1 cellular context compared by ENCODE assay signal in genomic region chr3:136250226-136250861, GRCh38.
A peak's percentile ranks its signal among the peaks of the same experiment; 100 is the strongest.
TF ChIP-seq lines count a peak whose summit lies in the region.

TSS of gene PCCB (plus strand) at chr3:136250340. CDS start at chr3:136250376, 36 bp downstream.

TF ChIP-seq in HepG2, 621 proteins besides CTCF, POLR2A, EP300 and RAD21 (continued from another document and continues in another):
- peak; percentile 66; the same call in 1 of the 2 replicates for TF ChIP-seq ZNF768 (CRISPR knock-in tag; IDR thresholded peaks at IDR 0.05)
- TF ChIP-seq GPN1 (CRISPR knock-in tag; IDR thresholded peaks at IDR 0.05; ENCODE audit: borderline replicate concordance), result no peak; the same call in 1 of the 2 replicates
- peak; percentile 90 for TF ChIP-seq NFYB (CRISPR knock-in tag; IDR thresholded peaks at IDR 0.05)
- peak; percentile 90 for TF ChIP-seq ZSCAN21 (CRISPR knock-in tag; IDR thresholded peaks at IDR 0.05; ENCODE audit: borderline replicate concordance)
- TF ChIP-seq ZNF577 (CRISPR knock-in tag; IDR thresholded peaks at IDR 0.05; ENCODE audit: borderline replicate concordance, low read depth), result no peak
- no peak; the same call in 1 of the 2 replicates for TF ChIP-seq ZBTB14 (CRISPR knock-in tag; IDR thresholded peaks at IDR 0.05)
- peak; percentile 85 for TF ChIP-seq ZNF878 (CRISPR knock-in tag; IDR thresholded peaks at IDR 0.05)
- no peak for TF ChIP-seq CBX2 (IDR thresholded peaks at IDR 0.05; ENCODE audit: low read depth, low read length)
- no peak for TF ChIP-seq CBX2 (CRISPR knock-in tag; IDR thresholded peaks at IDR 0.05; ENCODE audit: low read depth)
- TF ChIP-seq ZNF121 (CRISPR knock-in tag; IDR thresholded peaks at IDR 0.05), result no peak; the same call in 1 of the 2 replicates
- no peak for TF ChIP-seq ZNF670 (CRISPR knock-in tag; IDR thresholded peaks at IDR 0.05; ENCODE audit: borderline replicate concordance)
- peak; percentile 52; the same call in 1 of the 2 replicates for TF ChIP-seq ZFP41 (CRISPR knock-in tag; IDR thresholded peaks at IDR 0.05; ENCODE audit: borderline replicate concordance)
- peak; percentile 75 for TF ChIP-seq ZNF781 (CRISPR knock-in tag; IDR thresholded peaks at IDR 0.05; ENCODE audit: borderline replicate concordance, not compliant biosample characterization)
- peak; percentile 54; the same call in 1 of the 2 replicates for TF ChIP-seq PATZ1 (CRISPR knock-in tag; IDR thresholded peaks at IDR 0.05)
- no peak for TF ChIP-seq ZBTB43 (CRISPR knock-in tag; conservative IDR thresholded peaks at IDR 0.05)
- no peak for TF ChIP-seq ZNF282 (IDR thresholded peaks at IDR 0.05; ENCODE audit: partially characterized antibody)
- no peak for TF ChIP-seq HNF1A (IDR thresholded peaks at IDR 0.05; ENCODE audit: low read depth)
- peak; percentile 19; the same call in 1 of the 2 replicates for TF ChIP-seq HNF1A (CRISPR knock-in tag; IDR thresholded peaks at IDR 0.05; ENCODE audit: borderline replicate concordance)
- peak; percentile 69 for TF ChIP-seq THAP11 (CRISPR knock-in tag; IDR thresholded peaks at IDR 0.05)
- peak; percentile 65 for TF ChIP-seq ZMAT3 (CRISPR knock-in tag; conservative IDR thresholded peaks at IDR 0.05)
- TF ChIP-seq ZNF17 (CRISPR knock-in tag; IDR thresholded peaks at IDR 0.05), result no peak
- TF ChIP-seq PLSCR1 (CRISPR knock-in tag; IDR thresholded peaks at IDR 0.05; ENCODE audit: borderline replicate concordance), result no peak
- TF ChIP-seq KDM3A (CRISPR knock-in tag; IDR thresholded peaks at IDR 0.05; ENCODE audit: low read depth), result 0 out of 2 replicates have a peak, but pooled peaks have one; percentile 69
- TF ChIP-seq KDM2A (CRISPR knock-in tag; IDR thresholded peaks at IDR 0.05; ENCODE audit: borderline replicate concordance, low read depth), result peak; percentile 66; the same call in 1 of the 2 replicates
- TF ChIP-seq FOXP4 (CRISPR knock-in tag; IDR thresholded peaks at IDR 0.05), result peak; percentile 58; the same call in 1 of the 2 replicates
- TF ChIP-seq ZNF333 (CRISPR knock-in tag; IDR thresholded peaks at IDR 0.05; ENCODE audit: borderline replicate concordance), result peak; percentile 94; the same call in 1 of the 2 replicates
- no peak for TF ChIP-seq RARA (CRISPR knock-in tag; IDR thresholded peaks at IDR 0.05)
- TF ChIP-seq ZNF225 (CRISPR knock-in tag; IDR thresholded peaks at IDR 0.05), result peak; percentile 64; the same call in 1 of the 2 replicates
- TF ChIP-seq ZNF362 (CRISPR knock-in tag; IDR thresholded peaks at IDR 0.05; ENCODE audit: borderline replicate concordance), result peak; percentile 59; the same call in 1 of the 2 replicates
- TF ChIP-seq NCOR1 (IDR thresholded peaks at IDR 0.05; ENCODE audit: borderline replicate concordance, low read length), result 0 out of 2 replicates have a peak, but pooled peaks have one; percentile 31
- peak; percentile 68; the same call in 1 of the 2 replicates for TF ChIP-seq RBAK (CRISPR knock-in tag; IDR thresholded peaks at IDR 0.05)
- TF ChIP-seq KMT2B (CRISPR knock-in tag; IDR thresholded peaks at IDR 0.05), result peak; percentile 89
- no peak for TF ChIP-seq FOXP1 (IDR thresholded peaks at IDR 0.05)
- TF ChIP-seq FOXP1 (CRISPR knock-in tag; IDR thresholded peaks at IDR 0.05), result no peak
- TF ChIP-seq SMYD3 (CRISPR knock-in tag; IDR thresholded peaks at IDR 0.05), result peak; percentile 14
- TF ChIP-seq ATF5 (CRISPR knock-in tag; IDR thresholded peaks at IDR 0.05; ENCODE audit: low read depth), result peak; percentile 26
- TF ChIP-seq RXRB (CRISPR knock-in tag; IDR thresholded peaks at IDR 0.05; ENCODE audit: borderline replicate concordance), result peak; percentile 41; the same call in 1 of the 2 replicates
- TF ChIP-seq ZNF883 (CRISPR knock-in tag; IDR thresholded peaks at IDR 0.05; ENCODE audit: not compliant biosample characterization), result peak; percentile 24
- no peak for TF ChIP-seq BCLAF1 (IDR thresholded peaks at IDR 0.05)
- peak; percentile 52; the same call in 1 of the 2 replicates for TF ChIP-seq HOMEZ (CRISPR knock-in tag; IDR thresholded peaks at IDR 0.05; ENCODE audit: low read depth)
- no peak for TF ChIP-seq GLMP (CRISPR knock-in tag; IDR thresholded peaks at IDR 0.05; ENCODE audit: borderline replicate concordance)
- TF ChIP-seq AKAP8 (CRISPR knock-in tag; IDR thresholded peaks at IDR 0.05), result no peak
